ENCODE assay signal across 1 cellular context in the genomic region with DNA sequence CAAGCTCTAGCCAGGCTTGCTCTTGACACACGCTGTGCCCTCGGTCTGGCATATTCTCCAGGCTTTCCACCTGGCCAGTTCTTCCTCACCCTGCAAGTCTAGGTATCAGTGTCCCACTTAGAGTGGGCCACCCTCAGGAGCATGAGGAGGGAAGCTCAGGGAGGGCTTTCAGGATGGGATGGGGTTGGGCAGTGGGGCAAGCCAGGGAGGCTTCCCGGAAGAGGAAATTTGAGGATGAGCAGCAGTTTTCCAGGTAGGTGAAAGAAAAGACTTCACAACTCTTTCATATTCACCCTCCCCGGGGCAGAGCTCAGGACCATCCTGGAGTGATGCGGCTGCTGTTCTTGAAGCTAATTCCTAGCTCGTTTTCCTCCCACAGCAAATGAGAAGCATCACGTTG.
TF ChIP-seq lines count a peak whose summit lies in the region.

No MANE protein-coding gene starts in this region.

TF ChIP-seq in GM23338, 12 proteins besides CTCF, POLR2A, EP300 and RAD21 (continued from another document):
- TF ChIP-seq, protein P1, sequence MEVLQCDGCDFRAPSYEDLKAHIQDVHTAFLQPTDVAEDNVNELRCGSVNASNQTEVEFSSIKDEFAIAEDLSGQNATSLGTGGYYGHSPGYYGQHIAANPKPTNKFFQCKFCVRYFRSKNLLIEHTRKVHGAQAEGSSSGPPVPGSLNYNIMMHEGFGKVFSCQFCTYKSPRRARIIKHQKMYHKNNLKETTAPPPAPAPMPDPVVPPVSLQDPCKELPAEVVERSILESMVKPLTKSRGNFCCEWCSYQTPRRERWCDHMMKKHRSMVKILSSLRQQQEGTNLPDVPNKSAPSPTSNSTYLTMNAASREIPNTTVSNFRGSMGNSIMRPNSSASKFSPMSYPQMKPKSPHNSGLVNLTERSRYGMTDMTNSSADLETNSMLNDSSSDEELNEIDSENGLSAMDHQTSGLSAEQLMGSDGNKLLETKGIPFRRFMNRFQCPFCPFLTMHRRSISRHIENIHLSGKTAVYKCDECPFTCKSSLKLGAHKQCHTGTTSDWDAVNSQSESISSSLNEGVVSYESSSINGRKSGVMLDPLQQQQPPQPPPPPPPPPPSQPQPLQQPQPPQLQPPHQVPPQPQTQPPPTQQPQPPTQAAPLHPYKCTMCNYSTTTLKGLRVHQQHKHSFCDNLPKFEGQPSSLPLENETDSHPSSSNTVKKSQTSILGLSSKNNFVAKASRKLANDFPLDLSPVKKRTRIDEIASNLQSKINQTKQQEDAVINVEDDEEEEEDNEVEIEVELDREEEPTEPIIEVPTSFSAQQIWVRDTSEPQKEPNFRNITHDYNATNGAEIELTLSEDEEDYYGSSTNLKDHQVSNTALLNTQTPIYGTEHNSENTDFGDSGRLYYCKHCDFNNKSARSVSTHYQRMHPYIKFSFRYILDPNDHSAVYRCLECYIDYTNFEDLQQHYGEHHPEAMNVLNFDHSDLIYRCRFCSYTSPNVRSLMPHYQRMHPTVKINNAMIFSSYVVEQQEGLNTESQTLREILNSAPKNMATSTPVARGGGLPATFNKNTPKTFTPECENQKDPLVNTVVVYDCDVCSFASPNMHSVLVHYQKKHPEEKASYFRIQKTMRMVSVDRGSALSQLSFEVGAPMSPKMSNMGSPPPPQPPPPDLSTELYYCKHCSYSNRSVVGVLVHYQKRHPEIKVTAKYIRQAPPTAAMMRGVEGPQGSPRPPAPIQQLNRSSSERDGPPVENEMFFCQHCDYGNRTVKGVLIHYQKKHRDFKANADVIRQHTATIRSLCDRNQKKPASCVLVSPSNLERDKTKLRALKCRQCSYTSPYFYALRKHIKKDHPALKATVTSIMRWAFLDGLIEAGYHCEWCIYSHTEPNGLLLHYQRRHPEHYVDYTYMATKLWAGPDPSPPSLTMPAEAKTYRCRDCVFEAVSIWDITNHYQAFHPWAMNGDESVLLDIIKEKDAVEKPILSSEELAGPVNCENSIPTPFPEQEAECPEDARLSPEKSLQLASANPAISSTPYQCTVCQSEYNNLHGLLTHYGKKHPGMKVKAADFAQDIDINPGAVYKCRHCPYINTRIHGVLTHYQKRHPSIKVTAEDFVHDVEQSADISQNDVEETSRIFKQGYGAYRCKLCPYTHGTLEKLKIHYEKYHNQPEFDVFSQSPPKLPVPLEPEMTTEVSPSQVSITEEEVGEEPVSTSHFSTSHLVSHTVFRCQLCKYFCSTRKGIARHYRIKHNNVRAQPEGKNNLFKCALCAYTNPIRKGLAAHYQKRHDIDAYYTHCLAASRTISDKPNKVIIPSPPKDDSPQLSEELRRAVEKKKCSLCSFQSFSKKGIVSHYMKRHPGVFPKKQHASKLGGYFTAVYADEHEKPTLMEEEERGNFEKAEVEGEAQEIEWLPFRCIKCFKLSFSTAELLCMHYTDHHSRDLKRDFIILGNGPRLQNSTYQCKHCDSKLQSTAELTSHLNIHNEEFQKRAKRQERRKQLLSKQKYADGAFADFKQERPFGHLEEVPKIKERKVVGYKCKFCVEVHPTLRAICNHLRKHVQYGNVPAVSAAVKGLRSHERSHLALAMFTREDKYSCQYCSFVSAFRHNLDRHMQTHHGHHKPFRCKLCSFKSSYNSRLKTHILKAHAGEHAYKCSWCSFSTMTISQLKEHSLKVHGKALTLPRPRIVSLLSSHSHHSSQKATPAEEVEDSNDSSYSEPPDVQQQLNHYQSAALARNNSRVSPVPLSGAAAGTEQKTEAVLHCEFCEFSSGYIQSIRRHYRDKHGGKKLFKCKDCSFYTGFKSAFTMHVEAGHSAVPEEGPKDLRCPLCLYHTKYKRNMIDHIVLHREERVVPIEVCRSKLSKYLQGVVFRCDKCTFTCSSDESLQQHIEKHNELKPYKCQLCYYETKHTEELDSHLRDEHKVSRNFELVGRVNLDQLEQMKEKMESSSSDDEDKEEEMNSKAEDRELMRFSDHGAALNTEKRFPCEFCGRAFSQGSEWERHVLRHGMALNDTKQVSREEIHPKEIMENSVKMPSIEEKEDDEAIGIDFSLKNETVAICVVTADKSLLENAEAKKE (CRISPR knock-in tag; IDR thresholded peaks at IDR 0.05), result no peak
- TF ChIP-seq, protein P2, sequence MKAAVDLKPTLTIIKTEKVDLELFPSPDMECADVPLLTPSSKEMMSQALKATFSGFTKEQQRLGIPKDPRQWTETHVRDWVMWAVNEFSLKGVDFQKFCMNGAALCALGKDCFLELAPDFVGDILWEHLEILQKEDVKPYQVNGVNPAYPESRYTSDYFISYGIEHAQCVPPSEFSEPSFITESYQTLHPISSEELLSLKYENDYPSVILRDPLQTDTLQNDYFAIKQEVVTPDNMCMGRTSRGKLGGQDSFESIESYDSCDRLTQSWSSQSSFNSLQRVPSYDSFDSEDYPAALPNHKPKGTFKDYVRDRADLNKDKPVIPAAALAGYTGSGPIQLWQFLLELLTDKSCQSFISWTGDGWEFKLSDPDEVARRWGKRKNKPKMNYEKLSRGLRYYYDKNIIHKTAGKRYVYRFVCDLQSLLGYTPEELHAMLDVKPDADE (IDR thresholded peaks at IDR 0.05), result no peak
- TF ChIP-seq ZNF114 (CRISPR knock-in tag; IDR thresholded peaks at IDR 0.05), result no peak
- no peak for TF ChIP-seq EZH2phosphoT487 (IDR thresholded peaks at IDR 0.05; ENCODE audit: unreplicated experiment)
TF ChIP-seq in GM23338: peak in this region for 0.
